2 cellular contexts compared by ENCODE assay signal in the genomic region with DNA sequence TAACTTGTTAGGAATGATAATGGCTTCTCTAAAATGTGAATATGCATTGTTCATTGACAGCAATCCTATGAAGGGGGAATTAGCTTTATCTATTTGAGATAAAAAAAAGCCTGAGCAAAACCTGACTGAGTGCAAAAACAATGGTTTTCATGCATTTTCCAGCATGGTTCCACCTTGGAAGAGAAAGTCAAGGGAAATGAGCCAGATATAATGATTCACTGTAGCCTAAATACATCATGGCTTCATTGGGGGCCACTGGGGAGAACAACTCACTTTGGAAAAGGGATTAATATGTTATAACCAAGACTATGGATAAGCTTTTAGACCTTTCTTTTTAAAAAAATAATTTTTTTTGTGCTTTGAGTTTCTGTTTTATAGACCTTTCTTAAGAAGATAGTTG.
TF ChIP-seq lines count a peak whose summit lies in the region.

No MANE protein-coding gene starts in this region.

TF ChIP-seq in IMR-90, 13 proteins besides CTCF, POLR2A, EP300 and RAD21 (continued from another document):
- TF ChIP-seq, protein P1, sequence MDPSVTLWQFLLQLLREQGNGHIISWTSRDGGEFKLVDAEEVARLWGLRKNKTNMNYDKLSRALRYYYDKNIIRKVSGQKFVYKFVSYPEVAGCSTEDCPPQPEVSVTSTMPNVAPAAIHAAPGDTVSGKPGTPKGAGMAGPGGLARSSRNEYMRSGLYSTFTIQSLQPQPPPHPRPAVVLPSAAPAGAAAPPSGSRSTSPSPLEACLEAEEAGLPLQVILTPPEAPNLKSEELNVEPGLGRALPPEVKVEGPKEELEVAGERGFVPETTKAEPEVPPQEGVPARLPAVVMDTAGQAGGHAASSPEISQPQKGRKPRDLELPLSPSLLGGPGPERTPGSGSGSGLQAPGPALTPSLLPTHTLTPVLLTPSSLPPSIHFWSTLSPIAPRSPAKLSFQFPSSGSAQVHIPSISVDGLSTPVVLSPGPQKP (IDR thresholded peaks at IDR 0.05; ENCODE audit: borderline replicate concordance, low read depth, low read length) = no peak
- TF ChIP-seq RFX5 (IDR thresholded peaks at IDR 0.05; ENCODE audit: low read depth, low read length) (no peak), SMC3 (IDR thresholded peaks at IDR 0.05; ENCODE audit: low read depth, low read length) (no peak), MXI1 (IDR thresholded peaks at IDR 0.05; ENCODE audit: borderline replicate concordance, low read depth, low read length) (no peak), NFE2L2 (IDR thresholded peaks at IDR 0.05; ENCODE audit: low read depth, low read length) (no peak), CHD1 (IDR thresholded peaks at IDR 0.05; ENCODE audit: low read depth, low read length) (no peak), BHLHE40 (IDR thresholded peaks at IDR 0.05; ENCODE audit: low read depth, low read length) (no peak), MAZ (IDR thresholded peaks at IDR 0.05; ENCODE audit: borderline replicate concordance, low read depth, low read length) (no peak), CEBPB (IDR thresholded peaks at IDR 0.05; ENCODE audit: low read depth, low read length) (no peak), MAFK (IDR thresholded peaks at IDR 0.05; ENCODE audit: low read depth, low read length) (no peak), FOS (IDR thresholded peaks at IDR 0.05; ENCODE audit: low read depth, low read length) (no peak)
- TF ChIP-seq, protein P2, sequence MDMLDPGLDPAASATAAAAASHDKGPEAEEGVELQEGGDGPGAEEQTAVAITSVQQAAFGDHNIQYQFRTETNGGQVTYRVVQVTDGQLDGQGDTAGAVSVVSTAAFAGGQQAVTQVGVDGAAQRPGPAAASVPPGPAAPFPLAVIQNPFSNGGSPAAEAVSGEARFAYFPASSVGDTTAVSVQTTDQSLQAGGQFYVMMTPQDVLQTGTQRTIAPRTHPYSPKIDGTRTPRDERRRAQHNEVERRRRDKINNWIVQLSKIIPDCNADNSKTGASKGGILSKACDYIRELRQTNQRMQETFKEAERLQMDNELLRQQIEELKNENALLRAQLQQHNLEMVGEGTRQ (IDR thresholded peaks at IDR 0.05; ENCODE audit: low read depth, low read length) = no peak

TF ChIP-seq in SK-N-SH treated with all-trans-retinoic acid at 6 μM for 48 hours, 23 proteins besides CTCF, POLR2A, EP300 and RAD21 (continued from another document):
- TF ChIP-seq TCF4 (CRISPR knock-in tag; IDR thresholded peaks at IDR 0.05; ENCODE audit: borderline replicate concordance) (no peak), ZNF70 (CRISPR knock-in tag; IDR thresholded peaks at IDR 0.05) (no peak), GLIS3 (CRISPR knock-in tag; IDR thresholded peaks at IDR 0.05) (no peak), ISL1 (CRISPR knock-in tag; IDR thresholded peaks at IDR 0.05) (no peak), ZC3H10 (CRISPR knock-in tag; IDR thresholded peaks at IDR 0.05) (no peak), ZFP30 (CRISPR knock-in tag; IDR thresholded peaks at IDR 0.05) (no peak), SNAI2 (CRISPR knock-in tag; IDR thresholded peaks at IDR 0.05) (no peak), ZNF565 (CRISPR knock-in tag; conservative IDR thresholded peaks at IDR 0.05; ENCODE audit: low read depth) (no peak), PPARA (CRISPR knock-in tag; IDR thresholded peaks at IDR 0.05; ENCODE audit: borderline replicate concordance) (no peak), OSR1 (CRISPR knock-in tag; IDR thresholded peaks at IDR 0.05) (no peak), CSDC2 (CRISPR knock-in tag; IDR thresholded peaks at IDR 0.05) (no peak)
- TF ChIP-seq, protein P3, sequence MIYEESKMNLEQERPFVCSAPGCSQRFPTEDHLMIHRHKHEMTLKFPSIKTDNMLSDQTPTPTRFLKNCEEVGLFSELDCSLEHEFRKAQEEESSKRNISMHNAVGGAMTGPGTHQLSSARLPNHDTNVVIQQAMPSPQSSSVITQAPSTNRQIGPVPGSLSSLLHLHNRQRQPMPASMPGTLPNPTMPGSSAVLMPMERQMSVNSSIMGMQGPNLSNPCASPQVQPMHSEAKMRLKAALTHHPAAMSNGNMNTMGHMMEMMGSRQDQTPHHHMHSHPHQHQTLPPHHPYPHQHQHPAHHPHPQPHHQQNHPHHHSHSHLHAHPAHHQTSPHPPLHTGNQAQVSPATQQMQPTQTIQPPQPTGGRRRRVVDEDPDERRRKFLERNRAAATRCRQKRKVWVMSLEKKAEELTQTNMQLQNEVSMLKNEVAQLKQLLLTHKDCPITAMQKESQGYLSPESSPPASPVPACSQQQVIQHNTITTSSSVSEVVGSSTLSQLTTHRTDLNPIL (CRISPR knock-in tag; IDR thresholded peaks at IDR 0.05; ENCODE audit: low read depth) = no peak
- TF ChIP-seq, protein P4, sequence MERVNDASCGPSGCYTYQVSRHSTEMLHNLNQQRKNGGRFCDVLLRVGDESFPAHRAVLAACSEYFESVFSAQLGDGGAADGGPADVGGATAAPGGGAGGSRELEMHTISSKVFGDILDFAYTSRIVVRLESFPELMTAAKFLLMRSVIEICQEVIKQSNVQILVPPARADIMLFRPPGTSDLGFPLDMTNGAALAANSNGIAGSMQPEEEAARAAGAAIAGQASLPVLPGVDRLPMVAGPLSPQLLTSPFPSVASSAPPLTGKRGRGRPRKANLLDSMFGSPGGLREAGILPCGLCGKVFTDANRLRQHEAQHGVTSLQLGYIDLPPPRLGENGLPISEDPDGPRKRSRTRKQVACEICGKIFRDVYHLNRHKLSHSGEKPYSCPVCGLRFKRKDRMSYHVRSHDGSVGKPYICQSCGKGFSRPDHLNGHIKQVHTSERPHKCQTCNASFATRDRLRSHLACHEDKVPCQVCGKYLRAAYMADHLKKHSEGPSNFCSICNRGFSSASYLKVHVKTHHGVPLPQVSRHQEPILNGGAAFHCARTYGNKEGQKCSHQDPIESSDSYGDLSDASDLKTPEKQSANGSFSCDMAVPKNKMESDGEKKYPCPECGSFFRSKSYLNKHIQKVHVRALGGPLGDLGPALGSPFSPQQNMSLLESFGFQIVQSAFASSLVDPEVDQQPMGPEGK (CRISPR knock-in tag; IDR thresholded peaks at IDR 0.05; ENCODE audit: borderline replicate concordance) = no peak
- TF ChIP-seq, protein P5, sequence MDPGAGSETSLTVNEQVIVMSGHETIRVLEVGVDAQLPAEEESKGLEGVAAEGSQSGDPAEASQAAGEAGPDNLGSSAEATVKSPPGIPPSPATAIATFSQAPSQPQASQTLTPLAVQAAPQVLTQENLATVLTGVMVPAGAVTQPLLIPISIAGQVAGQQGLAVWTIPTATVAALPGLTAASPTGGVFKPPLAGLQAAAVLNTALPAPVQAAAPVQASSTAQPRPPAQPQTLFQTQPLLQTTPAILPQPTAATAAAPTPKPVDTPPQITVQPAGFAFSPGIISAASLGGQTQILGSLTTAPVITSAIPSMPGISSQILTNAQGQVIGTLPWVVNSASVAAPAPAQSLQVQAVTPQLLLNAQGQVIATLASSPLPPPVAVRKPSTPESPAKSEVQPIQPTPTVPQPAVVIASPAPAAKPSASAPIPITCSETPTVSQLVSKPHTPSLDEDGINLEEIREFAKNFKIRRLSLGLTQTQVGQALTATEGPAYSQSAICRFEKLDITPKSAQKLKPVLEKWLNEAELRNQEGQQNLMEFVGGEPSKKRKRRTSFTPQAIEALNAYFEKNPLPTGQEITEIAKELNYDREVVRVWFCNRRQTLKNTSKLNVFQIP (CRISPR knock-in tag; IDR thresholded peaks at IDR 0.05; ENCODE audit: borderline replicate concordance, low read depth) = no peak
- TF ChIP-seq, protein P6, sequence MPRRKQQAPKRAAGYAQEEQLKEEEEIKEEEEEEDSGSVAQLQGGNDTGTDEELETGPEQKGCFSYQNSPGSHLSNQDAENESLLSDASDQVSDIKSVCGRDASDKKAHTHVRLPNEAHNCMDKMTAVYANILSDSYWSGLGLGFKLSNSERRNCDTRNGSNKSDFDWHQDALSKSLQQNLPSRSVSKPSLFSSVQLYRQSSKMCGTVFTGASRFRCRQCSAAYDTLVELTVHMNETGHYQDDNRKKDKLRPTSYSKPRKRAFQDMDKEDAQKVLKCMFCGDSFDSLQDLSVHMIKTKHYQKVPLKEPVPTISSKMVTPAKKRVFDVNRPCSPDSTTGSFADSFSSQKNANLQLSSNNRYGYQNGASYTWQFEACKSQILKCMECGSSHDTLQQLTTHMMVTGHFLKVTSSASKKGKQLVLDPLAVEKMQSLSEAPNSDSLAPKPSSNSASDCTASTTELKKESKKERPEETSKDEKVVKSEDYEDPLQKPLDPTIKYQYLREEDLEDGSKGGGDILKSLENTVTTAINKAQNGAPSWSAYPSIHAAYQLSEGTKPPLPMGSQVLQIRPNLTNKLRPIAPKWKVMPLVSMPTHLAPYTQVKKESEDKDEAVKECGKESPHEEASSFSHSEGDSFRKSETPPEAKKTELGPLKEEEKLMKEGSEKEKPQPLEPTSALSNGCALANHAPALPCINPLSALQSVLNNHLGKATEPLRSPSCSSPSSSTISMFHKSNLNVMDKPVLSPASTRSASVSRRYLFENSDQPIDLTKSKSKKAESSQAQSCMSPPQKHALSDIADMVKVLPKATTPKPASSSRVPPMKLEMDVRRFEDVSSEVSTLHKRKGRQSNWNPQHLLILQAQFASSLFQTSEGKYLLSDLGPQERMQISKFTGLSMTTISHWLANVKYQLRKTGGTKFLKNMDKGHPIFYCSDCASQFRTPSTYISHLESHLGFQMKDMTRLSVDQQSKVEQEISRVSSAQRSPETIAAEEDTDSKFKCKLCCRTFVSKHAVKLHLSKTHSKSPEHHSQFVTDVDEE (CRISPR knock-in tag; IDR thresholded peaks at IDR 0.05) = no peak
- TF ChIP-seq, protein P7, sequence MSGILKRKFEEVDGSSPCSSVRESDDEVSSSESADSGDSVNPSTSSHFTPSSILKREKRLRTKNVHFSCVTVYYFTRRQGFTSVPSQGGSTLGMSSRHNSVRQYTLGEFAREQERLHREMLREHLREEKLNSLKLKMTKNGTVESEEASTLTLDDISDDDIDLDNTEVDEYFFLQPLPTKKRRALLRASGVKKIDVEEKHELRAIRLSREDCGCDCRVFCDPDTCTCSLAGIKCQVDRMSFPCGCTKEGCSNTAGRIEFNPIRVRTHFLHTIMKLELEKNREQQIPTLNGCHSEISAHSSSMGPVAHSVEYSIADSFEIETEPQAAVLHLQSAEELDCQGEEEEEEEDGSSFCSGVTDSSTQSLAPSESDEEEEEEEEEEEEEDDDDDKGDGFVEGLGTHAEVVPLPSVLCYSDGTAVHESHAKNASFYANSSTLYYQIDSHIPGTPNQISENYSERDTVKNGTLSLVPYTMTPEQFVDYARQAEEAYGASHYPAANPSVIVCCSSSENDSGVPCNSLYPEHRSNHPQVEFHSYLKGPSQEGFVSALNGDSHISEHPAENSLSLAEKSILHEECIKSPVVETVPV (CRISPR knock-in tag; IDR thresholded peaks at IDR 0.05) = no peak
